ENCODE assay signal across 8 cellular contexts in the genomic region with DNA sequence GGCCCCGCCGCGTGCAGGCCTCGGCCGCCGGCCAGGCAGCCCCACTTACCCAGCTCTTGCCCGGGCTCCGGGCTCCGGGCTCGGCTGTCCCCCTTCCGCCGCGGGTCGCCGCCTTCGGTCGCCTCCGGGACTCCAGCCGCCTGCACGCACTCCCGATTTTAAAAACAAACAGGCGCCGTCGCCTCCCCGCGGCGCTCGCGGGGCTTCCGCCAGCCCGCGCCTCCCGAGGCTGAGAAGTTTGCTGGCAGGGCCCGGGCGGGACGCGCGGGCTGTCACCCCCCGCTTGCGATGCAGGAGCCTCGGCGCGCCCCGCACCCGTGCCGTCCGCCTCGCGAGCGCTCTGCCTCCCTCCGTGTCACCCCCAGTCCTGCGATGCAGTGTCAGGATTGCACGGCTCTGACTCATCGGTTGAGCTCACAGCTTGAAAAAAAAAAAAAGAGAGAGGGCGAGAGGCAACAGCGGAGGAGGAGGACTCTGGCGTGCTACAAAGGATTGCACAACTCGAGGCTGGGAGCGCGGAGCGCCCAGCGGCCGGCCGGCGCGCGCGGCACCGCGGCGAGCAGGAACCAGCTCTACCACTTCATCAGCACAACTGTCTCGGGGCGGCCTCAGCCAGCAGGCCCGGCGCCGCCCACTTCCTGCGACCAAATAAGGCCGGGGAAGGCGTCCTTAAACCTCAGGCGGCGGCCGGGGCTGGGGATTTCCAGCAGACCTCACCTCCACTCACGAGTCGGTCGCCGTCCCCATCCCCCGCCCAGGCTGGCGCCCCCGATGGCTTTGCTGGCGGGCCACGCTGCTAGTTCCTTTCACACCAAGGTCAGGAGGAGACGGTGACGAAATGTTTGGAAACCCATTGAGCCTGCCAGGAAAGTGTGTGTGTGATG. TPM values are rescaled to one million over a fixed set of nuclear protein-coding genes. Genes with fewer than 3 reads are reported as not detected.
DNase-seq lines count a peak whose midpoint lies in the region; ATAC-seq and TF ChIP-seq lines count a peak whose summit lies in the region.

No MANE protein-coding gene starts in this region.

- peak overlapping the region; percentile 69 for H3K4me3 ChIP-seq in CD8-positive, alpha-beta T cell (ENCODE audit: low read depth, low read length)
- H3K4me3 ChIP-seq in lower leg skin (ENCODE audit: low read depth, poor library complexity, severe bottlenecking) = peak overlapping the region; percentile 66

- no peaks in the 10 kb centered on the region for H3K36me3 ChIP-seq in CD8-positive, alpha-beta T cell (ENCODE audit: insufficient read depth, low read length)

- intact Hi-C loops in CD8-positive, alpha-beta T cell (cut with DNase I, micrococcal nuclease) = loop anchor here (1.0 to 2.0 kb wide), 9 partner anchors 8 to 126 kb away; a partner anchor contains a TSS
- intact Hi-C loops in lower leg skin (cut with DNase I; ENCODE audit: low total_unique reads) = no loop called here

- no peaks in the 10 kb centered on the region for H3K9me3 Mint-ChIP-seq in CD8-positive, alpha-beta T cell

- H3K27ac ChIP-seq in CD8-positive, alpha-beta T cell (ENCODE audit: low read depth, low read length) = peak overlapping the region; percentile 82

- peak; percentile 73 for ATAC-seq in CD8-positive, alpha-beta T cell
- ATAC-seq in GM19452 (IDR thresholded peaks at IDR 0.05; ENCODE audit: unreplicated experiment) (peak; percentile 57), HG03571 (IDR thresholded peaks at IDR 0.05; ENCODE audit: unreplicated experiment) (peak; percentile 47)

- no peak for TF ChIP-seq POLR2A in lower leg skin (IDR thresholded peaks at IDR 0.05)

- CTCF ChIA-PET in CD8-positive, alpha-beta T cell (lab: Charles Lee) = interaction anchor here (0.6 to 10.8 kb wide), 11 partner anchors 10 to 91 kb away, joined by 3 to 146 read pairs (median 11); a partner anchor contains a TSS

- 1% methylated on average over 75 to 85 of the region's 93 CpGs for WGBS in lower leg skin, 2 donors

- H3K27me3 ChIP-seq in CD8-positive, alpha-beta T cell (ENCODE audit: insufficient read depth, low read length) = no peaks in the 10 kb centered on the region

- peak; percentile 92 to 97 (median 96) for DNase-seq in CD8-positive, alpha-beta T cell
- peak; percentile 84 for DNase-seq in NCI-H774 (lab: John Stamatoyannopoulos, UW)
- DNase-seq in activated CD4-positive, alpha-beta T cell treated with anti-CD3 and anti-CD28 coated beads, Interleukin-2, amount 50 U/mL, for 48 hours = peak; percentile 97 to 98
- DNase-seq in dermis blood vessel endothelial cell = peak; percentile 95
- DNase-seq in lower leg skin (ENCODE audit: low spot score in 2 of 2) = peak; percentile 97 to 99
- DNase-seq in stimulated activated CD4-positive, alpha-beta T cell treated with anti-CD3 and anti-CD28 coated beads, Interleukin-4, amount 100 ng/mL, for 24 hours = peak; percentile 97

- H3K27ac Mint-ChIP-seq in CD8-positive, alpha-beta T cell = peak overlapping the region; percentile 99

- peak overlapping the region; percentile 92 for H3K4me3 Mint-ChIP-seq in CD8-positive, alpha-beta T cell

- H3K4me1 ChIP-seq in CD8-positive, alpha-beta T cell (ENCODE audit: insufficient read depth, low read length) = peaks cover 76% of the 10 kb centered on the region

- POLR2A ChIA-PET in CD8-positive, alpha-beta T cell (lab: Charles Lee) = interaction anchor here (0.8 to 12.9 kb wide), 25 partner anchors 8 to 269 kb away, joined by 3 to 219 read pairs (median 5); a partner anchor contains a TSS

- peaks cover 6% of the 10 kb centered on the region for H3K36me3 Mint-ChIP-seq in CD8-positive, alpha-beta T cell

- peaks cover 81% of the 10 kb centered on the region for H3K4me1 Mint-ChIP-seq in CD8-positive, alpha-beta T cell (ENCODE audit: low read depth)

- no peaks in the 10 kb centered on the region for H3K9me3 ChIP-seq in CD8-positive, alpha-beta T cell (ENCODE audit: low read length)

- TF ChIP-seq CTCF in CD8-positive, alpha-beta T cell (IDR thresholded peaks at IDR 0.05) = peak; percentile 16
- no peak for TF ChIP-seq CTCF in lower leg skin (IDR thresholded peaks at IDR 0.05)

- no peaks in the 10 kb centered on the region for H3K27me3 Mint-ChIP-seq in CD8-positive, alpha-beta T cell (ENCODE audit: low read depth)

RNA-seq across cellular contexts. Expression of a gene that starts 45.8 kb away (rescaled TPM):
- 10 to 100 TPM; 39.4 to 39.8 TPM for total RNA-seq in CD8-positive, alpha-beta T cell
- total RNA-seq in dermis blood vessel endothelial cell (15.7 and 38.0 TPM in 2 replicates), lower leg skin (1 to 10 TPM; 4.6 to 8.5 (median 6.6) TPM)

Comparison
In these comparisons a context has a peak if more than half of its experiments do, and no peak if none do; other contexts are left out.
1. Peak in every context shown above with its lines: DNase-seq, ATAC-seq, H3K4me3 ChIP-seq and H3K27ac ChIP-seq.